Comparison of ENCODE assay signal across 12 cellular contexts in the genomic region with DNA sequence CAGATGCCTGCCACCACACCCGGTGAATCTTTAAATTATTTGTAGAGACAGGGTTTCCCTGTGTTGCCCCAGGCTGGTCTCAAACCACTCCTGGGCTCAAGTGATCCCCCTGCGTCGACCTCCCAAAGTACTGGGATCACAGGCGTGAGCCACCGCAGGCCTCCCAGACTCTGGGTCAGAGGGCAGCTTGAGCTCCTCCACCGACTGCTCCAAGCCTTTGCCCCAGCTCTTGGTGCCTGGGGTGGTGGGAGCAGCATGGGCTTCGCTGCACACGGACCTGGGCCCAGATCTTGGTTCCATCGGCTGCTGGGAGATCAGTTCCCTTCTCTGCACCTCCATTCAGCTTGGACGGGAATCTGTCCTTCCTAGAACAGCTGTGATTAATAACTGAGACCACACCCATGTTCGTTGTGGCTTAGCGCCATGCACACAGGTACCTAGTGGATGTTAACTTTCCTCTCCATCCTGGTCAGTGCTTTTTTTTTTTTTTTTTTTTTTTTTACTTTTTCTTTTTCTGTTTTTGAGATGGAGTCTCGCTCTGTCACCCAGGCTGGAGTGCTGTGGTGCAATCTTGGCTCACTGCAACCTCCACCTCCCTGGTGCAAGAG.
A peak's percentile ranks its signal among the peaks of the same experiment; 100 is the strongest.
DNase-seq lines count a peak whose midpoint lies in the region; ATAC-seq and TF ChIP-seq lines count a peak whose summit lies in the region.
"Had no signal": no experiment of that assay in that cellular context is flagged by ENCODE, and none has a peak within 500 bp of the region (broad histone marks: within the 10 kb centered on the region; RNA-seq: fewer than 3 reads in every experiment).

No MANE protein-coding gene starts in this region.

- no TSS peak for BruUV-seq in PC-3 (replicated peaks; lab: Mats Ljungman, UMichigan)

- peaks cover 5% of the 10 kb centered on the region for H3F3A ChIP-seq in PC-3 (ENCODE audit: low read length, unreplicated experiment)

- H4K20me1 ChIP-seq in BLaER1 treated with 17β-estradiol and CSF1 and Interleukin-3, amounts not matched to agents 10 nM and 100 nM = peaks cover 49 to 87% (median 80%) of the 10 kb centered on the region in 11 experiments; a peak in 21 of 22 replicates
- H4K20me1 ChIP-seq in PC-3 (ENCODE audit: low read length) = no peaks in the 10 kb centered on the region

- peak; percentile 74 for DNase-seq in PC-3
- peak in 1 of 2 donors; percentile 25 for DNase-seq in foreskin keratinocyte
- DNase-seq in posterior vena cava (ENCODE audit: low spot score) = peak; percentile 64
- DNase-seq in H4 (ENCODE audit: low spot score) = no peak
- no peak for DNase-seq in T-helper 2 cell
- DNase-seq: activated effector memory CD4-positive, alpha-beta T cell treated with anti-CD3 and anti-CD28 coated beads, Interleukin-2, amount 50 U/mL, for 16 hours; glutamatergic neuron; GOT3 had no signal

- H3K9me2 ChIP-seq in PC-3 (replicated peaks; ENCODE audit: low read length) = no peaks in the 10 kb centered on the region

- H3K9me3 ChIP-seq in BLaER1 treated with 17β-estradiol and CSF1 and Interleukin-3, amounts not matched to agents 10 nM and 100 nM (replicated peaks in 1 of 11) = peaks cover 0 to 14% (median 5%) of the 10 kb centered on the region in 11 experiments; a peak in 9 of 22 replicates
- H3K9me3 ChIP-seq in PC-3 (ENCODE audit: low read length) = no peaks in the 10 kb centered on the region

- H3K27me3 ChIP-seq in BLaER1 treated with 17β-estradiol and CSF1 and Interleukin-3, amounts not matched to agents 10 nM and 100 nM = no peaks in the 10 kb centered on the region
- no peaks in the 10 kb centered on the region for H3K27me3 ChIP-seq in PC-3 (ENCODE audit: low read length)
- H3K27me3 ChIP-seq in foreskin keratinocyte = no peaks in the 10 kb centered on the region

- ATAC-seq in PC-3 (peak; percentile 55), foreskin keratinocyte (peak; percentile 47), GM21360 (IDR thresholded peaks at IDR 0.05; ENCODE audit: unreplicated experiment) (no peak), GM21737 (IDR thresholded peaks at IDR 0.05; ENCODE audit: unreplicated experiment) (no peak)
- ATAC-seq: stimulated activated memory B cell treated with anti-CD40 and anti-IgM and Interleukin-4, amounts not matched to agents 10 μg/mL and 1 μg/mL and 100 μg/mL, for 72 hours had no signal

- intact Hi-C loops in PC-3 (cut with micrococcal nuclease) (loop anchor here (2.0 to 5.0 kb wide), 3 partner anchors 60 to 180 kb away; no protein-coding TSS in a partner anchor), posterior vena cava (cut with DNase I) (no loop called here)

- POLR2A ChIA-PET in PC-3 (lab: Charles Lee; ENCODE audit: unreplicated experiment) = interaction anchor here (0.7 kb wide), 2 partner anchors 211 to 290 kb away, joined by 3 to 24 read pairs; no protein-coding TSS in a partner anchor

- peaks cover 82 to 96% (median 88%) of the 10 kb centered on the region in 10 experiments for H3K4me1 ChIP-seq in BLaER1 treated with 17β-estradiol and CSF1 and Interleukin-3, amounts not matched to agents 10 nM and 100 nM
- H3K4me1 ChIP-seq in PC-3 (ENCODE audit: insufficient read depth, low read length) (peaks cover 37% of the 10 kb centered on the region), foreskin keratinocyte (peaks cover 21% of the 10 kb centered on the region)

- peaks cover 0 to 22% (median 10%) of the 10 kb centered on the region in 11 experiments; a peak in 13 of 22 replicates for H3K36me3 ChIP-seq in BLaER1 treated with 17β-estradiol and CSF1 and Interleukin-3, amounts not matched to agents 10 nM and 100 nM
- peaks cover 4% of the 10 kb centered on the region; the same call in 1 of the 2 replicates for H3K36me3 ChIP-seq in PC-3 (ENCODE audit: low read depth, low read length)

- peaks cover 63% of the 10 kb centered on the region for H3K79me2 ChIP-seq in PC-3 (ENCODE audit: low read length)

- no peak overlapping the region for H3K4me3 ChIP-seq in BLaER1 treated with 17β-estradiol and CSF1 and Interleukin-3, amounts not matched to agents 10 nM and 100 nM
- peak overlapping the region; percentile 48; the same call in 1 of the 2 replicates for H3K4me3 ChIP-seq in PC-3 (ENCODE audit: low read length)

- H3K9ac ChIP-seq in BLaER1 treated with 17β-estradiol and CSF1 and Interleukin-3, amounts not matched to agents 10 nM and 100 nM = peak overlapping the region in 3 of 11 experiments; percentile 42 to 66 (median 47); a peak in 2 of 22 replicates
- peak overlapping the region; percentile 90 for H3K9ac ChIP-seq in PC-3 (ENCODE audit: low read length)

- TF ChIP-seq CTCF in PC-3 (conservative IDR thresholded peaks at IDR 0.05; ENCODE audit: low read depth, low read length) = no peak
- no peak for TF ChIP-seq CTCF in foreskin keratinocyte (conservative IDR thresholded peaks at IDR 0.05)

- H2AFZ ChIP-seq in PC-3 (ENCODE audit: low read length) = no peak overlapping the region

- H3K4me2 ChIP-seq in BLaER1 treated with 17β-estradiol and CSF1 and Interleukin-3, amounts not matched to agents 10 nM and 100 nM = peak overlapping the region; percentile 49 to 90 (median 74)
- H3K4me2 ChIP-seq in PC-3 (ENCODE audit: low read length) = peak overlapping the region; percentile 74

- CTCF ChIA-PET in PC-3 (lab: Charles Lee) = interaction anchor here (0.5 to 1.0 kb wide), 6 partner anchors 16 to 233 kb away, joined by 3 to 5 read pairs (median 4); no protein-coding TSS in a partner anchor

- peak overlapping the region in 7 of 11 experiments; percentile 3 to 59 (median 29); a peak in 9 of 22 replicates for H3K27ac ChIP-seq in BLaER1 treated with 17β-estradiol and CSF1 and Interleukin-3, amounts not matched to agents 10 nM and 100 nM
- H3K27ac ChIP-seq in PC-3 (ENCODE audit: low read length) (peak overlapping the region; percentile 98), foreskin keratinocyte (peak overlapping the region; percentile 45)

Comparison
In these comparisons a context has a peak if more than half of its experiments do, and no peak if none do; other contexts are left out.
1. H3K27ac ChIP-seq: peak in every context shown above with its lines; median percentile 98 in PC-3; 45 in foreskin keratinocyte; 29 in BLaER1 treated with 17β-estradiol and CSF1 and Interleukin-3, amounts not matched to agents 10 nM and 100 nM.
2. ATAC-seq: peak in PC-3 (single experiment) and foreskin keratinocyte (single experiment); none in GM21360 (single experiment) and GM21737 (single experiment).
3. DNase-seq: peak in PC-3 (single experiment) and posterior vena cava (single experiment); none in H4 (single experiment) and T-helper 2 cell (0 of 5).